Comparison of ENCODE assay signal across 8 cellular contexts in genomic region chr6:149863846-149864577, GRCh38. TPM values are rescaled to one million over a fixed set of nuclear protein-coding genes. Genes with fewer than 3 reads are reported as not detected.
A peak's percentile ranks its signal among the peaks of the same experiment; 100 is the strongest.
DNase-seq lines count a peak whose midpoint lies in the region; ATAC-seq and TF ChIP-seq lines count a peak whose summit lies in the region.

Gene LRP11, minus strand, starts transcription at chr6:149864359. Its CDS starts 339 bp downstream, at chr6:149864020.

- peak within 1 kb of the TSS; percentile 54 for H3K4me3 ChIP-seq in MM.1S (ENCODE audit: low read length)
- peak within 1 kb of the TSS; percentile 95 for H3K4me3 ChIP-seq in SK-N-MC
- peak within 1 kb of the TSS; percentile 52 to 87 for H3K4me3 ChIP-seq in gastroesophageal sphincter
- H3K4me3 ChIP-seq in neutrophil (ENCODE audit: low read depth in 1 of 2, low read length in 1 of 2), result peak within 1 kb of the TSS; percentile 55 to 59

- no peaks in the 10 kb centered on the region for H4K20me1 ChIP-seq in MM.1S (ENCODE audit: insufficient read depth, low read length)

- peak within 1 kb of the TSS; percentile 72; the same call in 1 of the 2 replicates for H2AFZ ChIP-seq in MM.1S (ENCODE audit: low read length)

- H3K36me3 ChIP-seq in MM.1S (replicated peaks; ENCODE audit: insufficient read depth, low read length), result no peaks in the 10 kb centered on the region
- H3K36me3 ChIP-seq in SK-N-MC (ENCODE audit: insufficient read depth, low read length), result no peaks in the 10 kb centered on the region
- no peaks in the 10 kb centered on the region for H3K36me3 ChIP-seq in gastroesophageal sphincter
- no peaks in the 10 kb centered on the region for H3K36me3 ChIP-seq in neutrophil

- H3K4me1 ChIP-seq in MM.1S (ENCODE audit: low read length), result no peaks in the 10 kb centered on the region
- peaks cover 0 to 38% (median 5%) of the 10 kb centered on the region in 3 donors for H3K4me1 ChIP-seq in gastroesophageal sphincter
- H3K4me1 ChIP-seq in neutrophil (ENCODE audit: control insufficient read depth in 1 of 2, insufficient read depth in 1 of 2, low read depth in 1 of 2, low read length in 1 of 2), result peaks cover 20 to 21% of the 10 kb centered on the region in 2 experiments

- peak within 1 kb of the TSS; percentile 60; the same call in 1 of the 2 replicates for H3K4me2 ChIP-seq in MM.1S (ENCODE audit: low read depth, low read length)

- no peak for TF ChIP-seq EP300 in gastroesophageal sphincter (IDR thresholded peaks at IDR 0.05)

- WGBS in gastroesophageal sphincter (ENCODE audit: low coverage in 1 of 2), 2 donors, result no CpG with 5 or more reads among the region's 95 CpGs

- TF ChIP-seq POLR2A in gastroesophageal sphincter (IDR thresholded peaks at IDR 0.05), result peak; percentile 46 to 52

- H3K27me3 ChIP-seq in MM.1S (replicated peaks; ENCODE audit: insufficient read depth, low read length), result no peaks in the 10 kb centered on the region
- H3K27me3 ChIP-seq in gastroesophageal sphincter, result no peaks in the 10 kb centered on the region
- H3K27me3 ChIP-seq in neutrophil, result peaks cover 69% of the 10 kb centered on the region

- H3K79me2 ChIP-seq in MM.1S (ENCODE audit: low read length), result no peaks in the 10 kb centered on the region

- DNase-seq in ELF-1 (ENCODE audit: low read depth, low spot score) (peak; percentile 85), HCEC 1CT (peak; percentile 86), MM.1S (peak; percentile 70), SK-N-MC (ENCODE audit: low read depth, low spot score) (no peak)
- DNase-seq in activated naive CD4-positive, alpha-beta T cell treated with anti-CD3 and anti-CD28 coated beads, Interleukin-2, amount 50 U/mL, for 16 hours, result peak; percentile 80

- no peaks in the 10 kb centered on the region for H3K9me3 ChIP-seq in MM.1S (replicated peaks; ENCODE audit: insufficient read depth, low read length)
- no peaks in the 10 kb centered on the region for H3K9me3 ChIP-seq in SK-N-MC (ENCODE audit: low read depth, low read length)
- H3K9me3 ChIP-seq in gastroesophageal sphincter, result no peaks in the 10 kb centered on the region
- H3K9me3 ChIP-seq in neutrophil, result no peaks in the 10 kb centered on the region

- H3K27ac ChIP-seq in MM.1S (ENCODE audit: low read length) (no peak within 1 kb of the TSS), SK-N-MC (no peak within 1 kb of the TSS), gastroesophageal sphincter (peak within 1 kb of the TSS; percentile 72 to 95 (median 93)), neutrophil (no peak within 1 kb of the TSS)

- H3K9ac ChIP-seq in MM.1S (ENCODE audit: low read length) (no peak within 1 kb of the TSS), SK-N-MC (ENCODE audit: insufficient read length) (peak within 1 kb of the TSS; percentile 56)

- no peaks in the 10 kb centered on the region for H3F3A ChIP-seq in MM.1S (ENCODE audit: insufficient read depth, low read length)

- H3K9me2 ChIP-seq in MM.1S (replicated peaks; ENCODE audit: insufficient read depth, low read length), result no peaks in the 10 kb centered on the region

- TF ChIP-seq CTCF in MM.1S (IDR thresholded peaks at IDR 0.05; ENCODE audit: low read length) (no peak), gastroesophageal sphincter (IDR thresholded peaks at IDR 0.05) (peak in 1 of 4 experiments; percentile 4), neutrophil (IDR thresholded peaks at IDR 0.05) (no peak), subcutaneous adipose tissue (IDR thresholded peaks at IDR 0.05; ENCODE audit: low read depth) (no peak)

- ATAC-seq in gastroesophageal sphincter, result peak; percentile 92

RNA-seq across cellular contexts. Expression of gene LRP11, which starts in this region (rescaled TPM):
- total RNA-seq in gastroesophageal sphincter (10 to 100 TPM; 17.9 to 33.3 (median 29.6) TPM), subcutaneous adipose tissue (10 to 100 TPM; 18.7 to 55.4 (median 33.8) TPM)

Comparison
In these comparisons a context has a peak if more than half of its experiments do, and no peak if none do; other contexts are left out.
1. H3K27ac ChIP-seq: peak in gastroesophageal sphincter (4 of 4); none in MM.1S (single experiment), SK-N-MC (single experiment) and neutrophil (single experiment).
2. Peak in every context shown above with its lines, with median percentiles within 50 percentile points of each other: H3K4me3 ChIP-seq.